ENCODE assay signal across 13 cellular contexts in genomic region chr1:181469829-181470228, GRCh38. TPM values are rescaled to one million over a fixed set of nuclear protein-coding genes. Genes with fewer than 3 reads are reported as not detected.
DNase-seq lines count a peak whose midpoint lies in the region; ATAC-seq, FAIRE-seq and TF ChIP-seq lines count a peak whose summit lies in the region.
"Had no signal": no experiment of that assay in that cellular context is flagged by ENCODE, and none has a peak within 500 bp of the region (broad histone marks: within the 10 kb centered on the region; RNA-seq: fewer than 3 reads in every experiment).

No MANE protein-coding gene starts in this region.

- peak overlapping the region; percentile 54 for H3K4me2 ChIP-seq in A549
- H3K4me2 ChIP-seq: BLaER1 treated with 17β-estradiol and CSF1 and Interleukin-3, amounts not matched to agents 10 nM and 100 nM had no signal

- peaks cover 22 to 51% (median 42%) of the 10 kb centered on the region in 5 donors for H3K27me3 Mint-ChIP-seq in naive thymus-derived CD4-positive, alpha-beta T cell

- H3K4me3 ChIP-seq in A549, result no peak overlapping the region
- H3K4me3 ChIP-seq in bronchial epithelial cell (ENCODE audit: low read depth, low read length), result no peak overlapping the region
- no peak overlapping the region for H3K4me3 ChIP-seq in lower lobe of right lung
- no peak overlapping the region for H3K4me3 ChIP-seq in naive thymus-derived CD4-positive, alpha-beta T cell (ENCODE audit: low read length)
- H3K4me3 ChIP-seq: BLaER1 treated with 17β-estradiol and CSF1 and Interleukin-3, amounts not matched to agents 10 nM and 100 nM; tibial artery had no signal

- peaks cover 0 to 7% (median 0%) of the 10 kb centered on the region in 11 donors for H3K9me3 Mint-ChIP-seq in naive thymus-derived CD4-positive, alpha-beta T cell

- no peak for TF ChIP-seq CTCF in A549 (IDR thresholded peaks at IDR 0.05)
- no peak for TF ChIP-seq CTCF in bronchial epithelial cell (IDR thresholded peaks at IDR 0.05; ENCODE audit: insufficient read depth, low read length, severe bottlenecking)
- TF ChIP-seq CTCF in lower lobe of right lung (IDR thresholded peaks at IDR 0.05), result no peak

- peaks cover 2% of the 10 kb centered on the region for H3K27me3 ChIP-seq in bronchial epithelial cell (ENCODE audit: control insufficient read depth, insufficient read depth, low read length)
- H3K27me3 ChIP-seq in lower lobe of right lung (ENCODE audit: low read depth), result no peaks in the 10 kb centered on the region
- no peaks in the 10 kb centered on the region for H3K27me3 ChIP-seq in naive thymus-derived CD4-positive, alpha-beta T cell (ENCODE audit: control insufficient read depth in 2 of 2, insufficient read depth in 2 of 2, low read length in 2 of 2)
- H3K27me3 ChIP-seq: BLaER1 treated with 17β-estradiol and CSF1 and Interleukin-3, amounts not matched to agents 10 nM and 100 nM had no signal

- no peaks in the 10 kb centered on the region for H3K36me3 Mint-ChIP-seq in naive thymus-derived CD4-positive, alpha-beta T cell

- H3K4me1 ChIP-seq in A549 (peaks cover 7% of the 10 kb centered on the region), lower lobe of right lung (no peaks in the 10 kb centered on the region)
- no peaks in the 10 kb centered on the region for H3K4me1 ChIP-seq in naive thymus-derived CD4-positive, alpha-beta T cell (ENCODE audit: control insufficient read depth in 2 of 2, insufficient read depth in 2 of 2, low read length in 2 of 2)
- H3K4me1 ChIP-seq: tibial artery had no signal

- DNase-seq in A549 (ENCODE audit: low read depth in 1 of 2, low spot score in 1 of 2) (peak; percentile 58 to 64), HK-2 (ENCODE audit: unreplicated experiment) (peak; percentile 49), bronchial epithelial cell (ENCODE audit: low read depth) (peak; percentile 80), lower lobe of right lung (no peak), NCI-H524 treated with DMSO at 0.1 percent for 48 hours (lab: John Stamatoyannopoulos, UW) (no peak)
- DNase-seq in naive thymus-derived CD4-positive, alpha-beta T cell, result no peak
- DNase-seq: effector CD4-positive, alpha-beta T cell; NCI-H774; stimulated activated CD4-positive, alpha-beta T cell treated with anti-CD3 and anti-CD28 coated beads, Interleukin-4, amount 100 ng/mL, for 1 hour; tibial artery had no signal

- no peak for FAIRE-seq in A549 (lab: Jason Lieb, UNC)
- no peak for FAIRE-seq in bronchial epithelial cell (lab: Jason Lieb, UNC)

- no peak overlapping the region for H3K27ac Mint-ChIP-seq in naive thymus-derived CD4-positive, alpha-beta T cell

- CTCF ChIA-PET in A549 (lab: Yijun Ruan, JAX), result interaction anchor here (0.9 to 2.2 kb wide), 2 partner anchors 9 to 280 kb away, joined by 3 to 11 read pairs; no protein-coding TSS in a partner anchor
- CTCF ChIA-PET in naive thymus-derived CD4-positive, alpha-beta T cell (lab: Charles Lee), result no interaction called here

- no peak for TF ChIP-seq POLR2A in A549 (IDR thresholded peaks at IDR 0.05; ENCODE audit: low read length)

- WGBS in A549 (ENCODE audit: missing lambda C conversion rate), result 16% methylated on average over 5 of the region's 5 CpGs

- H3K4me1 Mint-ChIP-seq in naive thymus-derived CD4-positive, alpha-beta T cell, result no peaks in the 10 kb centered on the region

- H3K9me3 ChIP-seq in A549, result no peaks in the 10 kb centered on the region
- H3K9me3 ChIP-seq in lower lobe of right lung, result no peaks in the 10 kb centered on the region
- H3K9me3 ChIP-seq in naive thymus-derived CD4-positive, alpha-beta T cell (ENCODE audit: control insufficient read depth in 2 of 3, low read length in 3 of 3), result no peaks in the 10 kb centered on the region
- H3K9me3 ChIP-seq: tibial artery had no signal

- H3K36me3 ChIP-seq in bronchial epithelial cell (ENCODE audit: control insufficient read depth, insufficient read depth, low read length), result no peaks in the 10 kb centered on the region
- no peaks in the 10 kb centered on the region for H3K36me3 ChIP-seq in lower lobe of right lung
- H3K36me3 ChIP-seq in naive thymus-derived CD4-positive, alpha-beta T cell (ENCODE audit: control insufficient read depth in 2 of 3, insufficient read depth in 3 of 3, low read length in 3 of 3), result no peaks in the 10 kb centered on the region
- H3K36me3 ChIP-seq: BLaER1 treated with 17β-estradiol and CSF1 and Interleukin-3, amounts not matched to agents 10 nM and 100 nM; tibial artery had no signal

- H3K27ac ChIP-seq in A549, result 0 out of 6 replicates have a peak overlapping the region, but pooled peaks of 1 of the 2 experiments have one; percentile 42
- no peak overlapping the region for H3K27ac ChIP-seq in lower lobe of right lung
- H3K27ac ChIP-seq in naive thymus-derived CD4-positive, alpha-beta T cell (ENCODE audit: low read depth, low read length), result no peak overlapping the region
- H3K27ac ChIP-seq: BLaER1 treated with 17β-estradiol and CSF1 and Interleukin-3, amounts not matched to agents 10 nM and 100 nM; tibial artery had no signal

- no peak for TF ChIP-seq EP300 in A549 (IDR thresholded peaks at IDR 0.05)

- POLR2A ChIA-PET in A549 (lab: Yijun Ruan, JAX), result no interaction called here
- POLR2A ChIA-PET in naive thymus-derived CD4-positive, alpha-beta T cell (lab: Charles Lee), result no interaction called here

- TF ChIP-seq RAD21 in A549 (conservative IDR thresholded peaks at IDR 0.05 in 1 of 2, IDR thresholded peaks at IDR 0.05 in 1 of 2), result no peak

- intact Hi-C loops in lower lobe of right lung (cut with DNase I), result no loop called here
- intact Hi-C loops in naive thymus-derived CD4-positive, alpha-beta T cell (cut with micrococcal nuclease), result no loop called here

- ATAC-seq in A549, result peak; percentile 90
- peak; percentile 70 to 72 for ATAC-seq in lower lobe of right lung
- no peak for ATAC-seq in GM18498 (IDR thresholded peaks at IDR 0.05; ENCODE audit: unreplicated experiment)
- no peak for ATAC-seq in HG03520 (IDR thresholded peaks at IDR 0.05; ENCODE audit: unreplicated experiment)
- ATAC-seq in naive thymus-derived CD4-positive, alpha-beta T cell, result no peak

- no peak overlapping the region for H3K4me3 Mint-ChIP-seq in naive thymus-derived CD4-positive, alpha-beta T cell

TF ChIP-seq in A549, 52 proteins besides CTCF, POLR2A, EP300 and RAD21 (continues in another document):
- no peak for TF ChIP-seq CHD2 (IDR thresholded peaks at IDR 0.05; ENCODE audit: low read length, partially characterized antibody)
- TF ChIP-seq, protein P1, sequence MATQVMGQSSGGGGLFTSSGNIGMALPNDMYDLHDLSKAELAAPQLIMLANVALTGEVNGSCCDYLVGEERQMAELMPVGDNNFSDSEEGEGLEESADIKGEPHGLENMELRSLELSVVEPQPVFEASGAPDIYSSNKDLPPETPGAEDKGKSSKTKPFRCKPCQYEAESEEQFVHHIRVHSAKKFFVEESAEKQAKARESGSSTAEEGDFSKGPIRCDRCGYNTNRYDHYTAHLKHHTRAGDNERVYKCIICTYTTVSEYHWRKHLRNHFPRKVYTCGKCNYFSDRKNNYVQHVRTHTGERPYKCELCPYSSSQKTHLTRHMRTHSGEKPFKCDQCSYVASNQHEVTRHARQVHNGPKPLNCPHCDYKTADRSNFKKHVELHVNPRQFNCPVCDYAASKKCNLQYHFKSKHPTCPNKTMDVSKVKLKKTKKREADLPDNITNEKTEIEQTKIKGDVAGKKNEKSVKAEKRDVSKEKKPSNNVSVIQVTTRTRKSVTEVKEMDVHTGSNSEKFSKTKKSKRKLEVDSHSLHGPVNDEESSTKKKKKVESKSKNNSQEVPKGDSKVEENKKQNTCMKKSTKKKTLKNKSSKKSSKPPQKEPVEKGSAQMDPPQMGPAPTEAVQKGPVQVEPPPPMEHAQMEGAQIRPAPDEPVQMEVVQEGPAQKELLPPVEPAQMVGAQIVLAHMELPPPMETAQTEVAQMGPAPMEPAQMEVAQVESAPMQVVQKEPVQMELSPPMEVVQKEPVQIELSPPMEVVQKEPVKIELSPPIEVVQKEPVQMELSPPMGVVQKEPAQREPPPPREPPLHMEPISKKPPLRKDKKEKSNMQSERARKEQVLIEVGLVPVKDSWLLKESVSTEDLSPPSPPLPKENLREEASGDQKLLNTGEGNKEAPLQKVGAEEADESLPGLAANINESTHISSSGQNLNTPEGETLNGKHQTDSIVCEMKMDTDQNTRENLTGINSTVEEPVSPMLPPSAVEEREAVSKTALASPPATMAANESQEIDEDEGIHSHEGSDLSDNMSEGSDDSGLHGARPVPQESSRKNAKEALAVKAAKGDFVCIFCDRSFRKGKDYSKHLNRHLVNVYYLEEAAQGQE (IDR thresholded peaks at IDR 0.05), result no peak
- peak; percentile 58 for TF ChIP-seq JUNB (IDR thresholded peaks at IDR 0.05)
- TF ChIP-seq ZFP36 (IDR thresholded peaks at IDR 0.05; ENCODE audit: borderline replicate concordance, partially characterized antibody), result no peak
- TF ChIP-seq, protein P2, sequence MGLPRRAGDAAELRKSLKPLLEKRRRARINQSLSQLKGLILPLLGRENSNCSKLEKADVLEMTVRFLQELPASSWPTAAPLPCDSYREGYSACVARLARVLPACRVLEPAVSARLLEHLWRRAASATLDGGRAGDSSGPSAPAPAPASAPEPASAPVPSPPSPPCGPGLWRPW (IDR thresholded peaks at IDR 0.05), result no peak
- no peak for TF ChIP-seq HOXB5 (CRISPR knock-in tag; IDR thresholded peaks at IDR 0.05)
- no peak; the same call in 1 of the 2 replicates for TF ChIP-seq GATA3 (IDR thresholded peaks at IDR 0.05; ENCODE audit: borderline replicate concordance)
- TF ChIP-seq TFCP2L1 (CRISPR knock-in tag; IDR thresholded peaks at IDR 0.05), result no peak
- no peak for TF ChIP-seq BCL3 (IDR thresholded peaks at IDR 0.05)
- TF ChIP-seq EHMT2 (IDR thresholded peaks at IDR 0.05; ENCODE audit: low read depth), result no peak

RNA-seq across cellular contexts. Expression of gene CACNA1E, which starts 13.5 kb away (rescaled TPM):
- polyA plus RNA-seq in A549 (2011; rRNA removed) (0.01 and 0.03 TPM in 2 replicates), A549 (2017; fragmentation: RNase III; extraction: RNeasy Plus Mini Kit Qiagen cat#74134 plus additional on column Dnase treatment) (not detected in 3 replicates)
- polyA plus RNA-seq in A549 (2012; cell fraction: cytosol; rRNA removed), result under 0.01 TPM in 1 of 2 replicates, not detected in the other
- 0.04 TPM in 1 of 2 replicates, not detected in the other for polyA plus RNA-seq in A549 (2012; cell fraction: nucleus; rRNA removed)
- 0.05 TPM in 1 of 2 replicates, not detected in the other for polyA minus RNA-seq in A549 (2011; rRNA and poly(A)+ RNA removed)
- total RNA-seq in bronchial epithelial cell (under 0.01 TPM in 1 of 2 replicates, not detected in the other), lower lobe of right lung (0.27 TPM)
- total RNA-seq in naive thymus-derived CD4-positive, alpha-beta T cell, result under 1 TPM in 1 of 5 experiments, not detected in 4; 0.07 TPM
- polyA plus RNA-seq in naive thymus-derived CD4-positive, alpha-beta T cell, result not detected

Comparison
In these comparisons a context has a peak if more than half of its experiments do, and no peak if none do; other contexts are left out.
1. ATAC-seq: peak in A549 (2 of 2) and lower lobe of right lung (2 of 2); none in GM18498 (single experiment), HG03520 (single experiment) and naive thymus-derived CD4-positive, alpha-beta T cell (single experiment).
2. DNase-seq: peak in A549 (2 of 2), HK-2 (single experiment) and bronchial epithelial cell (single experiment); none in lower lobe of right lung (single experiment), NCI-H524 treated with DMSO at 0.1 percent for 48 hours (single experiment) and naive thymus-derived CD4-positive, alpha-beta T cell (0 of 9).